In genomic region chr1:153569465-153569864, GRCh38 we compare ENCODE assay signal across 18 cellular contexts. TPM values are rescaled to one million over a fixed set of nuclear protein-coding genes. Genes with fewer than 3 reads are reported as not detected.
DNase-seq lines count a peak whose midpoint lies in the region; ATAC-seq lines count a peak whose summit lies in the region.
"Had no signal": no experiment of that assay in that cellular context is flagged by ENCODE, and none has a peak within 500 bp of the region (broad histone marks: within the 10 kb centered on the region; RNA-seq: fewer than 3 reads in every experiment).

No MANE protein-coding gene starts in this region.

- peak overlapping the region; percentile 11 for H2AK5ac ChIP-seq in mesenchymal stem cell (ENCODE audit: low read length, severe bottlenecking)

- no peak overlapping the region for H3K27ac Mint-ChIP-seq in activated CD4-positive, alpha-beta T cell treated with anti-CD3 and anti-CD28 coated beads, Interleukin-2, amount 10 ng/mL, durations not matched to agents 24 days and 14 days

- no peak overlapping the region for H3K9ac ChIP-seq in mesenchymal stem cell (ENCODE audit: low read length)

- H2BK12ac ChIP-seq in mesenchymal stem cell (ENCODE audit: low read length in 2 of 2) = peak overlapping the region in 1 of 2 experiments; percentile 23

- H4K8ac ChIP-seq in mesenchymal stem cell (ENCODE audit: low read length) = no peak overlapping the region

- no peaks in the 10 kb centered on the region for H3K9me3 ChIP-seq in mesenchymal stem cell (ENCODE audit: control insufficient read depth, low read length)
- H3K9me3 ChIP-seq: neutrophil, Peyer's patch had no signal

- no peaks in the 10 kb centered on the region for H3K9me3 Mint-ChIP-seq in activated CD4-positive, alpha-beta T cell treated with anti-CD3 and anti-CD28 coated beads, Interleukin-2, amount 10 ng/mL, durations not matched to agents 24 days and 14 days
- H3K9me3 Mint-ChIP-seq: IgD-negative memory B cell had no signal

- 98% methylated on average over 8 of the region's 8 CpGs for WGBS in mesenchymal stem cell

- no peak overlapping the region for H4K91ac ChIP-seq in mesenchymal stem cell (ENCODE audit: low read length)

- H3K27ac ChIP-seq in mesenchymal stem cell (ENCODE audit: low read length, poor library complexity, severe bottlenecking) = no peak overlapping the region

- no peak overlapping the region for H2BK120ac ChIP-seq in mesenchymal stem cell (ENCODE audit: low read depth, low read length)

- peaks cover 33% of the 10 kb centered on the region for H3K4me1 ChIP-seq in mesenchymal stem cell (ENCODE audit: control insufficient read depth, insufficient read depth, low read depth, low read length)

- peaks cover 54% of the 10 kb centered on the region for H3K4me1 Mint-ChIP-seq in activated CD4-positive, alpha-beta T cell treated with anti-CD3 and anti-CD28 coated beads, Interleukin-2, amount 10 ng/mL, durations not matched to agents 24 days and 14 days

- no peaks in the 10 kb centered on the region for H3K36me3 ChIP-seq in mesenchymal stem cell (ENCODE audit: control insufficient read depth in 1 of 2, insufficient read depth in 2 of 2, low read depth in 1 of 2, low read length in 2 of 2)
- H3K36me3 ChIP-seq: neutrophil, Peyer's patch had no signal

- no peak overlapping the region for H3K4me2 ChIP-seq in mesenchymal stem cell (ENCODE audit: low read length, poor library complexity, severe bottlenecking)

- no peak overlapping the region for H3K23ac ChIP-seq in mesenchymal stem cell (ENCODE audit: low read length in 2 of 2)

- no peak for ATAC-seq in GM19455 (IDR thresholded peaks at IDR 0.05; ENCODE audit: unreplicated experiment)
- ATAC-seq: esophagus mucosa, right cardiac atrium had no signal

- H3K18ac ChIP-seq in mesenchymal stem cell (ENCODE audit: low read depth in 1 of 2, low read length in 2 of 2) = no peak overlapping the region

- peak overlapping the region; percentile 27 for H3K4me3 Mint-ChIP-seq in activated CD4-positive, alpha-beta T cell treated with anti-CD3 and anti-CD28 coated beads, Interleukin-2, amount 10 ng/mL, durations not matched to agents 24 days and 14 days

- H2BK5ac ChIP-seq in mesenchymal stem cell (ENCODE audit: low read depth, low read length, poor library complexity, severe bottlenecking) = no peak overlapping the region

- no peak overlapping the region for H3K4ac ChIP-seq in mesenchymal stem cell (ENCODE audit: low read depth in 1 of 2, low read length in 2 of 2)

- no peaks in the 10 kb centered on the region for H3K36me3 Mint-ChIP-seq in activated CD4-positive, alpha-beta T cell treated with anti-CD3 and anti-CD28 coated beads, Interleukin-2, amount 10 ng/mL, durations not matched to agents 24 days and 14 days (ENCODE audit: low read depth)
- H3K36me3 Mint-ChIP-seq: brain had no signal

- no peak overlapping the region for H3K14ac ChIP-seq in mesenchymal stem cell (ENCODE audit: low read length in 2 of 2)

- peaks cover under 1% of the 10 kb centered on the region for H3K79me1 ChIP-seq in mesenchymal stem cell (replicated peaks; ENCODE audit: low read length, poor library complexity, severe bottlenecking)

- intact Hi-C loops in activated CD4-positive, alpha-beta T cell treated with anti-CD3 and anti-CD28 coated beads, Interleukin-2, amount 10 ng/mL, durations not matched to agents 24 days and 14 days (cut with micrococcal nuclease) = no loop called here

- DNase-seq in activated CD4-positive, alpha-beta T cell treated with anti-CD3 and anti-CD28 coated beads, Interleukin-2, amount 10 ng/mL, durations not matched to agents 24 days and 14 days = no peak
- DNase-seq in activated CD4-positive, alpha-beta T cell treated with anti-CD3 and anti-CD28 coated beads for 4 hours = no peak
- DNase-seq in mesenchymal stem cell = no peak
- DNase-seq: 8988T; activated naive CD4-positive, alpha-beta T cell; C1 segment of cervical spinal cord; NCI-H1092; NCI-H748 treated with DMSO at 0.1 percent for 48 hours; Peyer's patch; right cardiac atrium; stimulated activated CD4-positive, alpha-beta T cell treated with anti-CD3 and anti-CD28 coated beads, Interleukin-1b, Interleukin-23, amount 100 ng/mL, for 48 hours had no signal

- H2AFZ ChIP-seq in mesenchymal stem cell (ENCODE audit: low read depth, low read length) = no peak overlapping the region

- H3K27me3 ChIP-seq in mesenchymal stem cell (ENCODE audit: control insufficient read depth in 1 of 2, insufficient read depth in 1 of 2, low read length in 2 of 2) = no peaks in the 10 kb centered on the region
- H3K27me3 ChIP-seq: neutrophil, Peyer's patch had no signal

- no peak overlapping the region for H3K4me3 ChIP-seq in mesenchymal stem cell (ENCODE audit: insufficient read depth in 1 of 2, low read depth in 1 of 2, low read length in 2 of 2)

- no peak overlapping the region for H2BK15ac ChIP-seq in mesenchymal stem cell (ENCODE audit: low read depth, poor library complexity, severe bottlenecking)

- H3K27me3 Mint-ChIP-seq in activated CD4-positive, alpha-beta T cell treated with anti-CD3 and anti-CD28 coated beads, Interleukin-2, amount 10 ng/mL, durations not matched to agents 24 days and 14 days = no peaks in the 10 kb centered on the region

RNA-seq across cellular contexts. Expression of gene S100A2, which starts 3.8 kb away (rescaled TPM):
- total RNA-seq in activated CD4-positive, alpha-beta T cell treated with anti-CD3 and anti-CD28 coated beads, Interleukin-2, amount 10 ng/mL, durations not matched to agents 24 days and 14 days = 0.40 and 1.2 TPM in 2 replicates
- 8.6 TPM for polyA plus RNA-seq in mesenchymal stem cell (2013, experiment 1 of 2)
- polyA plus RNA-seq in mesenchymal stem cell (2013, experiment 2 of 2) = 7.0 TPM
- total RNA-seq: Peyer's patch had no signal
- polyA plus RNA-seq: IgD-negative memory B cell had no signal

RNA-seq across cellular contexts. Expression of gene S100A3, which starts 20.4 kb away (rescaled TPM):
- not detected in 2 replicates for total RNA-seq in activated CD4-positive, alpha-beta T cell treated with anti-CD3 and anti-CD28 coated beads, Interleukin-2, amount 10 ng/mL, durations not matched to agents 24 days and 14 days
- polyA plus RNA-seq in mesenchymal stem cell (2013, experiment 1 of 2) = 17.9 TPM
- 18.8 TPM for polyA plus RNA-seq in mesenchymal stem cell (2013, experiment 2 of 2)
- total RNA-seq: Peyer's patch had no signal
- polyA plus RNA-seq: IgD-negative memory B cell had no signal

RNA-seq across cellular contexts. Expression of gene S100A4, which starts 23.9 kb away (rescaled TPM):
- 132 and 134 TPM in 2 replicates for total RNA-seq in activated CD4-positive, alpha-beta T cell treated with anti-CD3 and anti-CD28 coated beads, Interleukin-2, amount 10 ng/mL, durations not matched to agents 24 days and 14 days
- 636 TPM for polyA plus RNA-seq in mesenchymal stem cell (2013, experiment 1 of 2)
- polyA plus RNA-seq in mesenchymal stem cell (2013, experiment 2 of 2) = 654 TPM

RNA-seq across cellular contexts. Expression of gene S100A5, which starts 28.7 kb away (rescaled TPM):
- total RNA-seq in activated CD4-positive, alpha-beta T cell treated with anti-CD3 and anti-CD28 coated beads, Interleukin-2, amount 10 ng/mL, durations not matched to agents 24 days and 14 days = 2.3 and 2.6 TPM in 2 replicates
- polyA plus RNA-seq in mesenchymal stem cell (2013, experiment 1 of 2) = 0.08 TPM
- not detected for polyA plus RNA-seq in mesenchymal stem cell (2013, experiment 2 of 2)
- total RNA-seq: dermis microvascular lymphatic vessel endothelial cell, esophagus mucosa, mesenteric fat pad, Peyer's patch, right cardiac atrium had no signal
- polyA plus RNA-seq: right cardiac atrium had no signal

RNA-seq across cellular contexts. Expression of gene S100A6, which starts 33.7 kb away (rescaled TPM):
- 166 and 174 TPM in 2 replicates for total RNA-seq in activated CD4-positive, alpha-beta T cell treated with anti-CD3 and anti-CD28 coated beads, Interleukin-2, amount 10 ng/mL, durations not matched to agents 24 days and 14 days
- polyA plus RNA-seq in mesenchymal stem cell (2013, experiment 1 of 2) = 1,233 TPM
- 1,286 TPM for polyA plus RNA-seq in mesenchymal stem cell (2013, experiment 2 of 2)
